ENCODE assay signal across 22 cellular contexts in genomic region chr5:146699729-146700430, GRCh38.
A peak's percentile ranks its signal among the peaks of the same experiment; 100 is the strongest.
DNase-seq lines count a peak whose midpoint lies in the region; TF ChIP-seq lines count a peak whose summit lies in the region.
"Had no signal": no experiment of that assay in that cellular context is flagged by ENCODE, and none has a peak within 500 bp of the region (broad histone marks: within the 10 kb centered on the region; RNA-seq: fewer than 3 reads in every experiment).

No MANE protein-coding gene starts in this region.

- peak overlapping the region; percentile 51 for H2BK120ac ChIP-seq in mesendoderm (ENCODE audit: low read depth, low read length)

- H3K27ac ChIP-seq in mesendoderm (ENCODE audit: low read depth, low read length): no peak overlapping the region
- no peak overlapping the region for H3K27ac ChIP-seq in WERI-Rb-1
- H3K27ac ChIP-seq: SK-N-MC, thyroid gland had no signal

- H3K4ac ChIP-seq in mesendoderm (ENCODE audit: low read depth, low read length): no peak overlapping the region

- H3K79me1 ChIP-seq in mesendoderm (ENCODE audit: low read length): no peaks in the 10 kb centered on the region

- H3K36me3 Mint-ChIP-seq in MCF 10A (ENCODE audit: insufficient read depth, unreplicated experiment): no peaks in the 10 kb centered on the region
- H3K36me3 Mint-ChIP-seq: mesothelial cell of epicardium; stimulated activated effector memory CD8-positive, alpha-beta T cell treated with anti-CD3 and anti-CD28 coated beads, Interleukin-12 subunit alpha, Interleukin-12 subunit beta, amount 100 ng/mL, for 72 hours had no signal

- intact Hi-C loops in MCF 10A (cut with micrococcal nuclease): no loop called here

- DNase-seq in G401 (ENCODE audit: low spot score) (peak; percentile 90), NCI-H1694 (lab: John Stamatoyannopoulos, UW) (peak; percentile 87), astrocyte of the hippocampus (ENCODE audit: low read depth, low spot score) (peak; percentile 34), mesendoderm (no peak), MCF 10A (ENCODE audit: unreplicated experiment) (no peak), WERI-Rb-1 (no peak), H4 (ENCODE audit: low spot score) (no peak), DMS53 treated with DMSO at 0.1 percent for 48 hours (lab: John Stamatoyannopoulos, UW; ENCODE audit: unreplicated experiment) (no peak)
- DNase-seq: activated CD4-positive, CD25-positive, alpha-beta regulatory T cell treated with anti-CD3 and anti-CD28 coated beads, Interleukin-2, amount 50 U/mL, for 72 hours; activated naive CD4-positive, alpha-beta T cell treated with anti-CD3 and anti-CD28 coated beads for 36 hours; activated T-cell treated with anti-CD3 and anti-CD28 coated beads, Interleukin-2, amount 50 U/mL, for 24 hours; CD4-positive, alpha-beta T cell; DMS53; Kasumi-1; NCI-H1417 treated with DMSO at 0.1 percent for 48 hours; T-helper 9 cell; thyroid gland had no signal

- H3K23ac ChIP-seq in mesendoderm (ENCODE audit: low read length): no peak overlapping the region

- CTCF ChIA-PET in MCF 10A (lab: Yijun Ruan, JAX): interaction anchor here (0.7 to 2.1 kb wide), 5 partner anchors 12 to 1160 kb away, joined by 3 to 5 read pairs (median 3); no protein-coding TSS in a partner anchor

- WGBS in mesendoderm (ENCODE audit: extremely low coverage, insufficient coverage, low lambda C conversion rate): no CpG with 5 or more reads among the region's 6 CpGs

- POLR2A ChIA-PET in MCF 10A (lab: Yijun Ruan, JAX): interaction anchor here (1.4 kb wide), 1 partner anchor 10 kb away, joined by 3 read pairs; no protein-coding TSS in a partner anchor

- no peaks in the 10 kb centered on the region for H3K9me3 Mint-ChIP-seq in MCF 10A (ENCODE audit: unreplicated experiment)
- H3K9me3 Mint-ChIP-seq: activated naive CD4-positive, alpha-beta T cell treated with anti-CD3 and anti-CD28 coated beads for 36 hours; activated T-cell treated with anti-CD3 and anti-CD28 coated beads, Interleukin-2, amount 50 U/mL, for 24 hours; CD4-positive, alpha-beta T cell; mesothelial cell of epicardium; nephron; stimulated activated effector memory CD8-positive, alpha-beta T cell treated with anti-CD3 and anti-CD28 coated beads, Interleukin-12 subunit alpha, Interleukin-12 subunit beta, amount 100 ng/mL, for 72 hours had no signal

- no peak overlapping the region for H2BK15ac ChIP-seq in mesendoderm (replicated peaks; ENCODE audit: low read depth)

- H3K4me1 ChIP-seq in mesendoderm (ENCODE audit: control insufficient read depth, low read depth, low read length): peaks cover 18% of the 10 kb centered on the region
- H3K4me1 ChIP-seq: thyroid gland had no signal

- no peak overlapping the region for H2AK5ac ChIP-seq in mesendoderm (ENCODE audit: low read length)

- in situ Hi-C loops in G401 (cut with HindIII; ENCODE audit: low sequenced_read_pairs): no loop called here

- H3K36me3 ChIP-seq in mesendoderm (ENCODE audit: control insufficient read depth, insufficient read depth, low read length) (no peaks in the 10 kb centered on the region), WERI-Rb-1 (no peaks in the 10 kb centered on the region)
- H3K36me3 ChIP-seq: thyroid gland had no signal

- H3K4me3 Mint-ChIP-seq in MCF 10A (ENCODE audit: unreplicated experiment): no peak overlapping the region
- H3K4me3 Mint-ChIP-seq: activated naive CD4-positive, alpha-beta T cell treated with anti-CD3 and anti-CD28 coated beads for 36 hours; activated T-cell treated with anti-CD3 and anti-CD28 coated beads, Interleukin-2, amount 50 U/mL, for 24 hours; CD4-positive, alpha-beta T cell; mesothelial cell of epicardium; nephron; stimulated activated effector memory CD8-positive, alpha-beta T cell treated with anti-CD3 and anti-CD28 coated beads, Interleukin-12 subunit alpha, Interleukin-12 subunit beta, amount 100 ng/mL, for 72 hours had no signal

- no peaks in the 10 kb centered on the region for H3K27me3 ChIP-seq in mesendoderm (ENCODE audit: insufficient read depth, low read length, poor library complexity)
- H3K27me3 ChIP-seq in WERI-Rb-1 (ENCODE audit: insufficient read depth, low read depth, severe bottlenecking): no peaks in the 10 kb centered on the region
- H3K27me3 ChIP-seq: thyroid gland had no signal

- no peak overlapping the region for H3K9ac ChIP-seq in mesendoderm (ENCODE audit: low read length)

- peaks cover 8% of the 10 kb centered on the region for H3K4me1 Mint-ChIP-seq in MCF 10A (ENCODE audit: insufficient read depth, unreplicated experiment)
- H3K4me1 Mint-ChIP-seq: nephron had no signal

- no peak overlapping the region for H3K4me2 ChIP-seq in mesendoderm (ENCODE audit: low read length)

- H3K56ac ChIP-seq in mesendoderm (ENCODE audit: low read length): peak overlapping the region; percentile 12

- no peak overlapping the region for H3K18ac ChIP-seq in mesendoderm (ENCODE audit: low read length)

- no peak overlapping the region for H4K5ac ChIP-seq in mesendoderm (ENCODE audit: low read length)

- H3K79me2 ChIP-seq in mesendoderm (ENCODE audit: control insufficient read depth, insufficient read depth, low read length): no peaks in the 10 kb centered on the region

- H2BK5ac ChIP-seq in mesendoderm (ENCODE audit: low read length): no peak overlapping the region

- H3K9me3 ChIP-seq in WERI-Rb-1 (ENCODE audit: severe bottlenecking): no peaks in the 10 kb centered on the region
- H3K9me3 ChIP-seq: thyroid gland had no signal

- no peak overlapping the region for H3K27ac Mint-ChIP-seq in MCF 10A (ENCODE audit: low read depth, unreplicated experiment)
- H3K27ac Mint-ChIP-seq: activated naive CD4-positive, alpha-beta T cell treated with anti-CD3 and anti-CD28 coated beads for 36 hours; activated T-cell treated with anti-CD3 and anti-CD28 coated beads, Interleukin-2, amount 50 U/mL, for 24 hours; CD4-positive, alpha-beta T cell; mesothelial cell of epicardium; nephron; progenitor cell of endocrine pancreas; stimulated activated effector memory CD8-positive, alpha-beta T cell treated with anti-CD3 and anti-CD28 coated beads, Interleukin-12 subunit alpha, Interleukin-12 subunit beta, amount 100 ng/mL, for 72 hours had no signal

- BruUV-seq in MCF 10A (replicated peaks; lab: Mats Ljungman, UMichigan): no TSS peak

- TF ChIP-seq CTCF in MCF 10A (IDR thresholded peaks at IDR 0.05; ENCODE audit: unreplicated experiment) (no peak), WERI-Rb-1 (IDR thresholded peaks at IDR 0.05; ENCODE audit: low read depth, low read length) (no peak)

- H3K4me3 ChIP-seq in mesendoderm (ENCODE audit: low read length): no peak overlapping the region
- H3K4me3 ChIP-seq in WERI-Rb-1 (ENCODE audit: low read depth, low read length): no peak overlapping the region
- H3K4me3 ChIP-seq: SK-N-MC, thyroid gland had no signal

- no peaks in the 10 kb centered on the region for H3K27me3 Mint-ChIP-seq in MCF 10A (ENCODE audit: insufficient read depth, unreplicated experiment)
- H3K27me3 Mint-ChIP-seq: activated T-cell treated with anti-CD3 and anti-CD28 coated beads, Interleukin-2, amount 50 U/mL, for 24 hours; CD4-positive, alpha-beta T cell had no signal

- H4K8ac ChIP-seq in mesendoderm (ENCODE audit: low read depth, low read length): no peak overlapping the region

Comparison
In these comparisons a context has a peak if more than half of its experiments do, and no peak if none do; other contexts are left out.
1. DNase-seq: peak in G401 (single experiment), NCI-H1694 (single experiment) and astrocyte of the hippocampus (single experiment); none in mesendoderm (single experiment), MCF 10A (single experiment), WERI-Rb-1 (single experiment), H4 (single experiment) and DMS53 treated with DMSO at 0.1 percent for 48 hours (single experiment).